ENCODE assay signal across 27 cellular contexts in genomic region chr11:73209892-73210291, GRCh38. TPM values are rescaled to one million over a fixed set of nuclear protein-coding genes. Genes with fewer than 3 reads are reported as not detected.
"Had no signal": no experiment of that assay in that cellular context is flagged by ENCODE, and none has a peak within 500 bp of the region (broad histone marks: within the 10 kb centered on the region; RNA-seq: fewer than 3 reads in every experiment).

No MANE protein-coding gene starts in this region.

- H3K36me3 ChIP-seq: suprapubic skin, thoracic aorta, thyroid gland, tibial artery, tibial nerve, transverse colon, upper lobe of left lung, upper lobe of right lung, uterus, vagina had no signal

- FAIRE-seq: urothelium cell line had no signal

- H3K4me3 ChIP-seq: suprapubic skin, testis, thoracic aorta, thyroid gland, tibial artery, tibial nerve, transverse colon, upper lobe of left lung, upper lobe of right lung, uterus, vagina had no signal

- H3K4me1 ChIP-seq: suprapubic skin, testis, tibial artery, tibial nerve, transverse colon, uterus, vagina had no signal

- DNase-seq: stimulated activated CD4-positive, alpha-beta T cell treated with anti-CD3 and anti-CD28 coated beads, Interleukin-2, amount 100 ng/mL, for 48 hours; stimulated activated CD4-positive, alpha-beta T cell treated with anti-CD3 and anti-CD28 coated beads, Interleukin-4, amount 100 ng/mL, for 1 hour; stimulated activated CD4-positive, alpha-beta T cell treated with anti-CD3 and anti-CD28 coated beads, Interleukin-4, amount 100 ng/mL, for 24 hours; stimulated activated CD4-positive, alpha-beta T cell treated with anti-CD3 and anti-CD28 coated beads, Interleukin-4, amount 100 ng/mL, for 4 hours; stimulated activated CD8-positive, alpha-beta memory T cell treated with anti-CD3 and anti-CD28 coated beads, Interleukin-4, amount 100 ng/mL, for 48 hours; stimulated activated naive B cell treated with anti-CD40 and anti-IgM and Interleukin-4, amounts not matched to agents 10 μg/mL and 1 μg/mL and 100 μg/mL, for 72 hours; stimulated activated naive CD4-positive, alpha-beta T cell; stimulated activated naive CD4-positive, alpha-beta T cell treated with Interleukin-2 at 50 U/mL for 16 hours; stimulated activated naive CD8-positive, alpha-beta T cell treated with anti-CD3 and anti-CD28 coated beads, Interleukin-15, amount 100 ng/mL, for 72 hours; stimulated activated naive CD8-positive, alpha-beta T cell treated with anti-CD3 and anti-CD28 coated beads, Interleukin-15, Interleukin-2, amounts not matched to agents 100 U/mL and 50 U/mL, for 24 hours; substantia nigra; testis; thyroid gland; tibial artery; transverse colon; trophoblast cell; upper lobe of left lung; upper lobe of right lung; uterus had no signal

- H3K27ac ChIP-seq: suprapubic skin, testis, thoracic aorta, thyroid gland, tibial artery, tibial nerve, transverse colon, upper lobe of left lung, upper lobe of right lung, uterus, vagina had no signal

- H3K27me3 ChIP-seq: suprapubic skin, testis, thyroid gland, tibial artery, tibial nerve, transverse colon, upper lobe of left lung, upper lobe of right lung, uterus, vagina had no signal

- ATAC-seq: stimulated activated effector memory CD8-positive, alpha-beta T cell treated with anti-CD3 and anti-CD28 coated beads, Interleukin-12 subunit alpha, Interleukin-12 subunit beta, amount 100 ng/mL, for 72 hours; stimulated activated memory B cell treated with anti-CD40 and anti-IgM and Interleukin-4, amounts not matched to agents 10 μg/mL and 1 μg/mL and 100 μg/mL, for 72 hours; stimulated activated naive B cell treated with anti-CD40 and anti-IgM and Interleukin-4, amounts not matched to agents 10 μg/mL and 1 μg/mL and 100 μg/mL, for 72 hours; stimulated activated naive CD8-positive, alpha-beta T cell treated with anti-CD3 and anti-CD28 coated beads, Interleukin-15, amount 100 ng/mL, for 72 hours; stimulated activated naive CD8-positive, alpha-beta T cell treated with anti-CD3 and anti-CD28 coated beads, Interleukin-15, Interleukin-2, amounts not matched to agents 100 U/mL and 50 U/mL, for 24 hours; upper lobe of right lung had no signal

- H3K9me3 ChIP-seq: suprapubic skin, testis, thoracic aorta, thyroid gland, tibial artery, tibial nerve, transverse colon, upper lobe of left lung, upper lobe of right lung, uterus, vagina had no signal

RNA-seq across cellular contexts. Expression of gene P2RY2, which starts 8.2 kb away (rescaled TPM):
- total RNA-seq: temporal lobe had no signal
